Comparison of ENCODE assay signal across 26 cellular contexts in the genomic region with DNA sequence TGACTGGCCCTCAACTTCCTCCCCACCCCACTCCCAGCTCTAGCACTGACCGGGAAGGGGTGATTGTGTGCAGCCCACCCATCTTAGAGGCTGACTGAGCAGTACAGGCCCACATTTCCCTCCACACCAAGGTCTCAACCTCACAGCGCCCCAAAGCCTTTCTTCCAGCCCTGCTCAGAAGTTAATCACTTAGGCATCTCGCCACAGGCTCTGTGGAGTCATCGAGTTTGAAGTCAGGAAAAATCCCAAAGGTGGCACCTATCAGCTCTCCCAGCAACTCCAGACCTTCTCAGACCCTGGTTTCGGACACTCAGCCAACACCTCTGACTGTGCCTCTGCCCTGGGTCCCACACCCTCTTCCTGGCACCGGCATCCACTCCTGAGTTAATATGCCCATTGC. TPM values are rescaled to one million over a fixed set of nuclear protein-coding genes. Genes with fewer than 3 reads are reported as not detected.
DNase-seq lines count a peak whose midpoint lies in the region; ATAC-seq, FAIRE-seq and TF ChIP-seq lines count a peak whose summit lies in the region.
"Had no signal": no experiment of that assay in that cellular context is flagged by ENCODE, and none has a peak within 500 bp of the region (broad histone marks: within the 10 kb centered on the region; RNA-seq: fewer than 3 reads in every experiment).

No MANE protein-coding gene starts in this region.

- H3K79me2 ChIP-seq in ACC112 (ENCODE audit: control insufficient read depth, insufficient read depth, low read length, unreplicated experiment) (no peaks in the 10 kb centered on the region), astrocyte (ENCODE audit: insufficient read depth, low read length) (no peaks in the 10 kb centered on the region), osteoblast (ENCODE audit: insufficient read depth, low read length) (no peaks in the 10 kb centered on the region)

- H3K27ac Mint-ChIP-seq in HFFc6, result no peak overlapping the region; the same call in 1 of the 2 replicates
- H3K27ac Mint-ChIP-seq in astrocyte (ENCODE audit: unreplicated experiment), result no peak overlapping the region
- H3K27ac Mint-ChIP-seq in nephron progenitor cell, result no peak overlapping the region
- H3K27ac Mint-ChIP-seq: CD14-positive monocyte; CD4-positive, alpha-beta T cell; CD8-positive, alpha-beta memory T cell had no signal

- TF ChIP-seq CTCF in HFFc6 (IDR thresholded peaks at IDR 0.05) (no peak), astrocyte (IDR thresholded peaks at IDR 0.05; ENCODE audit: insufficient read depth, low read depth, low read length) (no peak), osteoblast (IDR thresholded peaks at IDR 0.05; ENCODE audit: extremely low read depth, low read depth, low read length) (no peak), nephron progenitor cell (IDR thresholded peaks at IDR 0.05) (no peak)

- ATAC-seq in HG02610 (IDR thresholded peaks at IDR 0.05; ENCODE audit: unreplicated experiment), result no peak
- no peak for ATAC-seq in HG03460 (IDR thresholded peaks at IDR 0.05; ENCODE audit: unreplicated experiment)

- peaks cover 4% of the 10 kb centered on the region; the same call in 1 of the 2 replicates for H3K27me3 ChIP-seq in ACC112 (ENCODE audit: insufficient read depth, low read length)
- H3K27me3 ChIP-seq in astrocyte (ENCODE audit: insufficient read depth, low read length), result peaks cover 10% of the 10 kb centered on the region
- H3K27me3 ChIP-seq in osteoblast (ENCODE audit: insufficient read depth, low read length), result no peaks in the 10 kb centered on the region
- H3K27me3 ChIP-seq: BE2C had no signal

- peak overlapping the region; percentile 16 for H3K4me2 ChIP-seq in astrocyte (ENCODE audit: low read length)
- H3K4me2 ChIP-seq in osteoblast (ENCODE audit: insufficient read depth, low read length), result no peak overlapping the region
- H3K4me2 ChIP-seq: BLaER1 treated with 17β-estradiol and CSF1 and Interleukin-3, amounts not matched to agents 10 nM and 100 nM had no signal

- DNase-seq in HFFc6 (peak; percentile 13), astrocyte (ENCODE audit: low read depth) (no peak), osteoblast (ENCODE audit: insufficient read length, low spot score, missing footprints) (peak; percentile 74), nephron progenitor cell (no peak), GDM1 (lab: John Stamatoyannopoulos, UW) (no peak)
- DNase-seq: ACHN; AML-193; BE2C; CD4-positive, alpha-beta T cell; CD8-positive, alpha-beta memory T cell; DMS 273 treated with DMSO at 0.1 percent for 48 hours; DMS79; EL; H7; HCEC 1CT had no signal

- H3K4me1 ChIP-seq in ACC112 (ENCODE audit: control insufficient read depth, insufficient read depth, low read length, unreplicated experiment) (peaks cover 10% of the 10 kb centered on the region), astrocyte (ENCODE audit: insufficient read depth, low read length) (peaks cover 11% of the 10 kb centered on the region), osteoblast (ENCODE audit: insufficient read depth, low read length) (peaks cover 11% of the 10 kb centered on the region)
- H3K4me1 ChIP-seq: BE2C had no signal

- H3K36me3 Mint-ChIP-seq in HFFc6 (ENCODE audit: low read depth) (no peaks in the 10 kb centered on the region; the same call in 1 of the 2 replicates), astrocyte (ENCODE audit: low read depth, unreplicated experiment) (no peaks in the 10 kb centered on the region), nephron progenitor cell (ENCODE audit: low read depth) (no peaks in the 10 kb centered on the region)
- H3K36me3 Mint-ChIP-seq: CD14-positive monocyte; CD8-positive, alpha-beta memory T cell had no signal

- H3K4me3 ChIP-seq in ACC112 (ENCODE audit: low read depth, low read length) (no peak overlapping the region), astrocyte (ENCODE audit: insufficient read depth, low read depth, low read length) (no peak overlapping the region), osteoblast (ENCODE audit: insufficient read depth, low read length) (no peak overlapping the region)
- H3K4me3 ChIP-seq: BLaER1 treated with 17β-estradiol and CSF1 and Interleukin-3, amounts not matched to agents 10 nM and 100 nM had no signal

- H3K27me3 Mint-ChIP-seq in HFFc6 (ENCODE audit: insufficient read depth) (peaks cover 5% of the 10 kb centered on the region), astrocyte (ENCODE audit: low read depth, unreplicated experiment) (peaks cover 43% of the 10 kb centered on the region), nephron progenitor cell (ENCODE audit: low read depth, poor library complexity) (peaks cover 90% of the 10 kb centered on the region)

- no peaks in the 10 kb centered on the region for H3K9me3 ChIP-seq in astrocyte (ENCODE audit: insufficient read depth, low read depth, low read length)
- H3K9me3 ChIP-seq in osteoblast (ENCODE audit: low read depth, low read length), result no peaks in the 10 kb centered on the region
- H3K9me3 ChIP-seq: BE2C; BLaER1 treated with 17β-estradiol and CSF1 and Interleukin-3, amounts not matched to agents 10 nM and 100 nM had no signal

- no peak overlapping the region for H3K4me3 Mint-ChIP-seq in HFFc6
- H3K4me3 Mint-ChIP-seq in astrocyte (ENCODE audit: unreplicated experiment), result no peak overlapping the region
- no peak overlapping the region for H3K4me3 Mint-ChIP-seq in nephron progenitor cell
- H3K4me3 Mint-ChIP-seq: CD14-positive monocyte; CD4-positive, alpha-beta T cell; CD8-positive, alpha-beta memory T cell had no signal

- no peak for FAIRE-seq in astrocyte (lab: Jason Lieb, UNC)
- FAIRE-seq: A204.1, D721Med, GM12892, H1 had no signal

- no peak overlapping the region for H2AFZ ChIP-seq in ACC112 (ENCODE audit: low read length, unreplicated experiment)
- H2AFZ ChIP-seq in astrocyte (ENCODE audit: low read depth, low read length), result peak overlapping the region; percentile 15
- H2AFZ ChIP-seq in osteoblast (ENCODE audit: low read length), result no peak overlapping the region

- H3K9me3 Mint-ChIP-seq in HFFc6 (no peaks in the 10 kb centered on the region), astrocyte (ENCODE audit: unreplicated experiment) (peaks cover 10% of the 10 kb centered on the region), nephron progenitor cell (no peaks in the 10 kb centered on the region)
- H3K9me3 Mint-ChIP-seq: CD4-positive, alpha-beta T cell had no signal

- H3K9ac ChIP-seq in astrocyte (ENCODE audit: low read length), result no peak overlapping the region
- H3K9ac ChIP-seq: BLaER1 treated with 17β-estradiol and CSF1 and Interleukin-3, amounts not matched to agents 10 nM and 100 nM had no signal

- H3K36me3 ChIP-seq in ACC112 (ENCODE audit: insufficient read depth, low read length), result no peaks in the 10 kb centered on the region
- no peaks in the 10 kb centered on the region for H3K36me3 ChIP-seq in astrocyte (ENCODE audit: insufficient read depth, low read length)
- no peaks in the 10 kb centered on the region for H3K36me3 ChIP-seq in osteoblast (ENCODE audit: insufficient read depth, low read length)
- H3K36me3 ChIP-seq: BE2C; BLaER1 treated with 17β-estradiol and CSF1 and Interleukin-3, amounts not matched to agents 10 nM and 100 nM had no signal

- H3K27ac ChIP-seq in ACC112 (ENCODE audit: low read depth, low read length) (peak overlapping the region; percentile 38; the same call in 1 of the 2 replicates), astrocyte (ENCODE audit: low read depth, low read length) (no peak overlapping the region), osteoblast (ENCODE audit: low read depth, low read length) (no peak overlapping the region)
- H3K27ac ChIP-seq: 22Rv1; BLaER1 treated with 17β-estradiol and CSF1 and Interleukin-3, amounts not matched to agents 10 nM and 100 nM had no signal

- no peaks in the 10 kb centered on the region for H4K20me1 ChIP-seq in astrocyte (ENCODE audit: insufficient read depth, low read length)
- H4K20me1 ChIP-seq in osteoblast (ENCODE audit: insufficient read depth, low read length), result no peaks in the 10 kb centered on the region

- H3K4me1 Mint-ChIP-seq in HFFc6 (ENCODE audit: low read depth) (peaks cover 29% of the 10 kb centered on the region), astrocyte (ENCODE audit: low read depth, unreplicated experiment) (no peaks in the 10 kb centered on the region), nephron progenitor cell (peaks cover 7% of the 10 kb centered on the region)

RNA-seq across cellular contexts. Expression of gene GLI2, which starts 43.0 kb away (rescaled TPM):
- total RNA-seq in HFFc6 (2021; fragmentation: NEBNext Ultra II Directional; extraction: Animal tissue kit (Norgen Biotek cat#: 25700)), result 10 to 100 TPM; 40.2 to 46.1 (median 41.9) TPM
- total RNA-seq in astrocyte, result 42.9 and 44.5 TPM in 2 replicates
- total RNA-seq in osteoblast, result 3.8 and 10.1 TPM in 2 replicates
- total RNA-seq: CD4-positive, alpha-beta T cell; CD8-positive, alpha-beta memory T cell; G401 had no signal

Comparison
In these comparisons a context has a peak if more than half of its experiments do, and no peak if none do; other contexts are left out.
1. DNase-seq: peak in HFFc6 (single experiment) and osteoblast (single experiment); none in astrocyte (single experiment), nephron progenitor cell (single experiment) and GDM1 (single experiment).